In genomic region chr1:39954261-39954869, GRCh38 we compare ENCODE assay signal across 8 cellular contexts. TPM values are rescaled to one million over a fixed set of nuclear protein-coding genes. Genes with fewer than 3 reads are reported as not detected.
DNase-seq lines count a peak whose midpoint lies in the region; ATAC-seq, FAIRE-seq and TF ChIP-seq lines count a peak whose summit lies in the region.

No MANE protein-coding gene starts in this region.

- H3K9me3 Mint-ChIP-seq in CD8-positive, alpha-beta T cell, result no peaks in the 10 kb centered on the region

- CTCF ChIA-PET in CD8-positive, alpha-beta T cell (lab: Charles Lee), result interaction anchor here (1.7 kb wide), 1 partner anchor 137 kb away, joined by 5 read pairs; no protein-coding TSS in a partner anchor

- ATAC-seq in CD8-positive, alpha-beta T cell, result no peak
- no peak for ATAC-seq in GM19452 (IDR thresholded peaks at IDR 0.05; ENCODE audit: unreplicated experiment)

- WGBS in ovary, 3 donors, result 55 to 59% (median 57%) methylated on average over 18 of the region's 18 CpGs

- H3K4me1 Mint-ChIP-seq in CD8-positive, alpha-beta T cell (ENCODE audit: low read depth), result peaks cover 12% of the 10 kb centered on the region

- no peak for FAIRE-seq in GM19239 (lab: Jason Lieb, UNC)

- POLR2A ChIA-PET in CD8-positive, alpha-beta T cell (lab: Charles Lee), result no interaction called here

- no peak overlapping the region for H2AFZ ChIP-seq in neural cell (ENCODE audit: low read depth, low read length)

- TF ChIP-seq EP300 in neural cell (conservative IDR thresholded peaks at IDR 0.05; ENCODE audit: poor library complexity, severe bottlenecking) (no peak), ovary (IDR thresholded peaks at IDR 0.05) (no peak)

- peak overlapping the region; percentile 94 for H3K4me3 Mint-ChIP-seq in CD8-positive, alpha-beta T cell

- no peaks in the 10 kb centered on the region for H3K27me3 Mint-ChIP-seq in CD8-positive, alpha-beta T cell (ENCODE audit: low read depth)

- no peak for TF ChIP-seq CTCF in CD8-positive, alpha-beta T cell (IDR thresholded peaks at IDR 0.05)
- no peak for TF ChIP-seq CTCF in neural cell (IDR thresholded peaks at IDR 0.05; ENCODE audit: poor library complexity, severe bottlenecking)
- TF ChIP-seq CTCF in ovary (IDR thresholded peaks at IDR 0.05), result no peak

- no peaks in the 10 kb centered on the region for H3K36me3 Mint-ChIP-seq in CD8-positive, alpha-beta T cell

- H4K20me1 ChIP-seq in neural cell (ENCODE audit: insufficient read depth), result no peaks in the 10 kb centered on the region

- no peaks in the 10 kb centered on the region for H3K9me3 ChIP-seq in CD8-positive, alpha-beta T cell (ENCODE audit: low read length)
- H3K9me3 ChIP-seq in duodenal mucosa (ENCODE audit: control insufficient read depth in 1 of 2, low read length in 2 of 2), result no peaks in the 10 kb centered on the region
- H3K9me3 ChIP-seq in neural cell (ENCODE audit: low read length), result no peaks in the 10 kb centered on the region
- H3K9me3 ChIP-seq in ovary, result no peaks in the 10 kb centered on the region

- H3K9me2 ChIP-seq in neural cell (ENCODE audit: insufficient read depth, low read length), result no peaks in the 10 kb centered on the region

- H3K9ac ChIP-seq in duodenal mucosa (ENCODE audit: low read depth in 1 of 2, low read length in 2 of 2) (peak overlapping the region in 1 of 2 donors; percentile 34), neural cell (ENCODE audit: low read length) (peak overlapping the region; percentile 9)

- H3K27ac ChIP-seq in CD8-positive, alpha-beta T cell (ENCODE audit: low read depth, low read length), result no peak overlapping the region
- H3K27ac ChIP-seq in duodenal mucosa (ENCODE audit: low read depth, low read length) (no peak overlapping the region), neural cell (ENCODE audit: low read length) (no peak overlapping the region), ovary (no peak overlapping the region)

- TF ChIP-seq POLR2A in ovary (IDR thresholded peaks at IDR 0.05), result no peak

- DNase-seq in CD8-positive, alpha-beta T cell, result no peak
- DNase-seq in NOMO-1 treated with DMSO at 0.1 percent for 48 hours (lab: John Stamatoyannopoulos, UW; ENCODE audit: unreplicated experiment) (peak; percentile 79), ovary (no peak), GM19239 (ENCODE audit: insufficient read length, low spot score) (no peak)
- no peak for DNase-seq in stimulated activated CD4-positive, alpha-beta T cell treated with anti-CD3 and anti-CD28 coated beads, Interleukin-2, amount 100 ng/mL, for 24 hours

- no peak overlapping the region for H3K4me2 ChIP-seq in neural cell (ENCODE audit: low read length)

- H3K27ac Mint-ChIP-seq in CD8-positive, alpha-beta T cell, result no peak overlapping the region

- peaks cover 15% of the 10 kb centered on the region for H3K4me1 ChIP-seq in CD8-positive, alpha-beta T cell (ENCODE audit: insufficient read depth, low read length)
- peaks cover 9 to 27% of the 10 kb centered on the region in 2 donors for H3K4me1 ChIP-seq in duodenal mucosa (ENCODE audit: control insufficient read depth in 1 of 2, insufficient read depth in 2 of 2, low read length in 2 of 2)
- peaks cover 6% of the 10 kb centered on the region for H3K4me1 ChIP-seq in ovary (ENCODE audit: insufficient read depth)

- intact Hi-C loops in CD8-positive, alpha-beta T cell (cut with DNase I, micrococcal nuclease), result loop anchor here in 1 of 2 experiments (2.0 kb wide), 1 partner anchor 72 kb away; the partner anchor contains the start of gene TRIT1
- intact Hi-C loops in ovary (cut with DNase I), result no loop called here

- H3F3A ChIP-seq in neural cell (ENCODE audit: insufficient read depth, low read length, poor library complexity, severe bottlenecking), result no peaks in the 10 kb centered on the region

- TF ChIP-seq RAD21 in neural cell (conservative IDR thresholded peaks at IDR 0.05), result no peak

- no peaks in the 10 kb centered on the region for H3K27me3 ChIP-seq in CD8-positive, alpha-beta T cell (ENCODE audit: insufficient read depth, low read length)
- H3K27me3 ChIP-seq in duodenal mucosa (ENCODE audit: control insufficient read depth in 1 of 2, insufficient read depth in 2 of 2, low read length in 2 of 2) (no peaks in the 10 kb centered on the region), neural cell (ENCODE audit: insufficient read depth, low read depth, low read length) (peaks cover 5% of the 10 kb centered on the region), ovary (no peaks in the 10 kb centered on the region)

- H3K36me3 ChIP-seq in CD8-positive, alpha-beta T cell (ENCODE audit: insufficient read depth, low read length), result no peaks in the 10 kb centered on the region
- H3K36me3 ChIP-seq in duodenal mucosa (ENCODE audit: control insufficient read depth in 1 of 2, insufficient read depth in 2 of 2, low read length in 2 of 2), result peaks cover 5 to 8% of the 10 kb centered on the region in 2 donors
- H3K36me3 ChIP-seq in neural cell (ENCODE audit: insufficient read depth, low read length), result no peaks in the 10 kb centered on the region
- no peaks in the 10 kb centered on the region for H3K36me3 ChIP-seq in ovary

- peak overlapping the region; percentile 82 for H3K4me3 ChIP-seq in CD8-positive, alpha-beta T cell (ENCODE audit: low read depth, low read length)
- H3K4me3 ChIP-seq in duodenal mucosa (ENCODE audit: low read depth in 1 of 2, low read length in 2 of 2) (peak overlapping the region; percentile 22 to 86), neural cell (ENCODE audit: low read length) (peak overlapping the region; percentile 86), ovary (no peak overlapping the region)

- H3K79me2 ChIP-seq in neural cell (replicated peaks; ENCODE audit: insufficient read depth, low read length), result no peaks in the 10 kb centered on the region

TF ChIP-seq in neural cell, 6 proteins besides CTCF, POLR2A, EP300 and RAD21:
- no peak for TF ChIP-seq POLR2AphosphoS5 (IDR thresholded peaks at IDR 0.05)
- no peak for TF ChIP-seq REST (IDR thresholded peaks at IDR 0.05; ENCODE audit: borderline replicate concordance)
- no peak for TF ChIP-seq SMC3 (conservative IDR thresholded peaks at IDR 0.05; ENCODE audit: poor library complexity)
- no peak for TF ChIP-seq MXI1 (conservative IDR thresholded peaks at IDR 0.05; ENCODE audit: poor library complexity, severe bottlenecking)
- TF ChIP-seq EZH2 (IDR thresholded peaks at IDR 0.05; ENCODE audit: borderline replicate concordance, insufficient read depth, low read length, poor library complexity, severe bottlenecking), result no peak
- TF ChIP-seq TAF1 (IDR thresholded peaks at IDR 0.05; ENCODE audit: low read depth), result no peak
TF ChIP-seq in neural cell: peak in this region for 0.

RNA-seq across cellular contexts. Expression of gene MFSD2A, which starts 0.6 kb away (rescaled TPM):
- 1 to 10 TPM; 5.9 to 6.4 TPM for total RNA-seq in CD8-positive, alpha-beta T cell
- 7.0 and 7.8 TPM in 2 replicates for polyA plus RNA-seq in neural cell
- 5.1 and 7.3 TPM in 2 replicates for polyA minus RNA-seq in neural cell
- 100 to 1,000 TPM in 1 of 7 donors, 1 to 10 TPM in 6; 1.9 to 121 (median 3.6) TPM for total RNA-seq in ovary
- polyA plus RNA-seq in ovary, result 1 to 10 TPM; 3.6 to 6.2 TPM

RNA-seq across cellular contexts. Expression of gene MYCL, which starts 52.6 kb away (rescaled TPM):
- total RNA-seq in CD8-positive, alpha-beta T cell, result under 1 TPM in 1 of 2 experiments, not detected in 1; 0.22 TPM
- polyA plus RNA-seq in neural cell, result 35.2 and 36.3 TPM in 2 replicates
- polyA minus RNA-seq in neural cell, result 59.2 and 72.6 TPM in 2 replicates
- 1 to 10 TPM in 3 of 7 donors, under 1 TPM in 3, not detected in 1; 0.24 to 4.8 (median 0.96) TPM for total RNA-seq in ovary
- 1 to 10 TPM in 1 of 2 donors, under 1 TPM in 1; 0.13 to 1.3 TPM for polyA plus RNA-seq in ovary
